8 cellular contexts compared by ENCODE assay signal in genomic region chr2:183037660-183038340, GRCh38. TPM values are rescaled to one million over a fixed set of nuclear protein-coding genes. Genes with fewer than 3 reads are reported as not detected.
DNase-seq lines count a peak whose midpoint lies in the region; ATAC-seq and TF ChIP-seq lines count a peak whose summit lies in the region.

No MANE protein-coding gene starts in this region.

- peak overlapping the region; percentile 80 for H3K9ac ChIP-seq in KMS-11

- H3K4me2 ChIP-seq in KMS-11 = peak overlapping the region; percentile 69

- H3K4me3 ChIP-seq in KMS-11 (IDR thresholded peaks at IDR 0.05; ENCODE audit: insufficient read depth, low read depth, low read length) = peak overlapping the region; percentile 38
- H3K4me3 ChIP-seq in esophagus squamous epithelium = peak overlapping the region; percentile 63 to 93 (median 80)

- H3K4me1 ChIP-seq in KMS-11 (ENCODE audit: low read depth, poor library complexity, severe bottlenecking) (peaks cover 26% of the 10 kb centered on the region), esophagus squamous epithelium (peaks cover 5 to 50% (median 20%) of the 10 kb centered on the region in 3 donors)

- H3K27me3 Mint-ChIP-seq in natural killer cell treated with Interleukin-12 subunit alpha and Interleukin-12 subunit beta and Interleukin-15 and Interleukin-18, amount 100 ng/mL, for 72 hours = peaks cover 36 to 62% of the 10 kb centered on the region in 2 donors

- no peak overlapping the region for H3K27ac Mint-ChIP-seq in natural killer cell treated with Interleukin-12 subunit alpha and Interleukin-12 subunit beta and Interleukin-15 and Interleukin-18, amount 100 ng/mL, for 72 hours

- no peaks in the 10 kb centered on the region for H3K36me3 Mint-ChIP-seq in natural killer cell treated with Interleukin-12 subunit alpha and Interleukin-12 subunit beta and Interleukin-15 and Interleukin-18, amount 100 ng/mL, for 72 hours

- peak; percentile 51 for ATAC-seq in GM21723 (IDR thresholded peaks at IDR 0.05; ENCODE audit: unreplicated experiment)
- peak; percentile 72 to 78 for ATAC-seq in natural killer cell treated with Interleukin-12 subunit alpha and Interleukin-12 subunit beta and Interleukin-15 and Interleukin-18, amount 100 ng/mL, for 72 hours

- TF ChIP-seq CTCF in KMS-11 (conservative IDR thresholded peaks at IDR 0.05; ENCODE audit: low read depth, low read length) = no peak
- TF ChIP-seq CTCF in esophagus squamous epithelium (IDR thresholded peaks at IDR 0.05) = no peak

- H3K27ac ChIP-seq in KMS-11 (peak overlapping the region; percentile 49; the same call in 1 of the 2 replicates), esophagus squamous epithelium (peak overlapping the region; percentile 97 to 99 (median 98)), temporal lobe (ENCODE audit: low read depth, low read length) (peak overlapping the region; percentile 80)

- H3K36me3 ChIP-seq in KMS-11 (ENCODE audit: insufficient read depth) (no peaks in the 10 kb centered on the region), esophagus squamous epithelium (no peaks in the 10 kb centered on the region)

- H3K4me3 Mint-ChIP-seq in natural killer cell treated with Interleukin-12 subunit alpha and Interleukin-12 subunit beta and Interleukin-15 and Interleukin-18, amount 100 ng/mL, for 72 hours = peak overlapping the region; percentile 76

- intact Hi-C loops in esophagus squamous epithelium (cut with DNase I) = no loop called here

- no peaks in the 10 kb centered on the region for H3K9me3 ChIP-seq in esophagus squamous epithelium

- H4K20me1 ChIP-seq in KMS-11 (ENCODE audit: insufficient read depth) = peaks cover 15% of the 10 kb centered on the region; the same call in 1 of the 2 replicates

- H3K79me2 ChIP-seq in KMS-11 (ENCODE audit: insufficient read depth, low read depth) = peaks cover 9% of the 10 kb centered on the region; the same call in 1 of the 2 replicates

- peaks cover 29% of the 10 kb centered on the region for H3K27me3 ChIP-seq in KMS-11 (ENCODE audit: insufficient read depth, low read depth)
- no peaks in the 10 kb centered on the region for H3K27me3 ChIP-seq in esophagus squamous epithelium

- no peaks in the 10 kb centered on the region for H3K9me3 Mint-ChIP-seq in natural killer cell treated with Interleukin-12 subunit alpha and Interleukin-12 subunit beta and Interleukin-15 and Interleukin-18, amount 100 ng/mL, for 72 hours

- peak in 1 of 4 donors; percentile 59 for TF ChIP-seq POLR2A in esophagus squamous epithelium (IDR thresholded peaks at IDR 0.05)

- peak; percentile 77 for DNase-seq in DMS 273 (lab: John Stamatoyannopoulos, UW; ENCODE audit: unreplicated experiment)
- no peak for DNase-seq in DMS 273 treated with DMSO at 0.1 percent for 48 hours (lab: John Stamatoyannopoulos, UW)
- peak; percentile 72 for DNase-seq in activated CD8-positive, alpha-beta memory T cell treated with anti-CD3 and anti-CD28 coated beads, Interleukin-2, amount 50 U/mL, for 48 hours
- DNase-seq in esophagus squamous epithelium (lab: John Stamatoyannopoulos, UW) = no peak
- no peak for DNase-seq in natural killer cell treated with Interleukin-12 subunit alpha and Interleukin-12 subunit beta and Interleukin-15 and Interleukin-18, amount 100 ng/mL, for 72 hours (ENCODE audit: low spot score)

- peak overlapping the region; percentile 82 for H2AFZ ChIP-seq in KMS-11 (ENCODE audit: low read depth)

- H3K4me1 Mint-ChIP-seq in natural killer cell treated with Interleukin-12 subunit alpha and Interleukin-12 subunit beta and Interleukin-15 and Interleukin-18, amount 100 ng/mL, for 72 hours (ENCODE audit: low read depth in 2 of 2) = peaks cover 17 to 25% of the 10 kb centered on the region in 2 donors

- WGBS in esophagus squamous epithelium, 2 donors = 1% methylated on average over 15 of the region's 89 CpGs; no CpG with 5 or more reads in 1 of the 2 donors

RNA-seq across cellular contexts. Expression of gene NCKAP1, which starts 0.5 kb away (rescaled TPM):
- total RNA-seq in esophagus squamous epithelium (100 to 1,000 TPM in 2 of 4 donors, 10 to 100 TPM in 2; 85.9 to 163 (median 117) TPM), temporal lobe (163 TPM)
- 1 to 10 TPM; 3.1 to 9.2 TPM for total RNA-seq in natural killer cell treated with Interleukin-12 subunit alpha and Interleukin-12 subunit beta and Interleukin-15 and Interleukin-18, amount 100 ng/mL, for 72 hours

RNA-seq across cellular contexts. Expression of gene DUSP19, which starts 40.7 kb away (rescaled TPM):
- total RNA-seq in esophagus squamous epithelium (1 to 10 TPM in 2 of 4 donors, under 1 TPM in 2; 0.27 to 1.5 (median 0.86) TPM), temporal lobe (9.8 TPM)
- 1 to 10 TPM; 1.4 to 1.5 TPM for total RNA-seq in natural killer cell treated with Interleukin-12 subunit alpha and Interleukin-12 subunit beta and Interleukin-15 and Interleukin-18, amount 100 ng/mL, for 72 hours

Comparison
In these comparisons a context has a peak if more than half of its experiments do, and no peak if none do; other contexts are left out.
1. DNase-seq: peak in DMS 273 (single experiment) and activated CD8-positive, alpha-beta memory T cell treated with anti-CD3 and anti-CD28 coated beads, Interleukin-2, amount 50 U/mL, for 48 hours (single experiment); none in DMS 273 treated with DMSO at 0.1 percent for 48 hours (single experiment), esophagus squamous epithelium (single experiment) and natural killer cell treated with Interleukin-12 subunit alpha and Interleukin-12 subunit beta and Interleukin-15 and Interleukin-18, amount 100 ng/mL, for 72 hours (single experiment).
2. RNA of gene NCKAP1, which starts 0.5 kb away (total RNA-seq): 163 TPM in temporal lobe (single experiment) and 85.9 to 163 TPM in esophagus squamous epithelium; 3.1 to 9.2 TPM in natural killer cell treated with Interleukin-12 subunit alpha and Interleukin-12 subunit beta and Interleukin-15 and Interleukin-18, amount 100 ng/mL, for 72 hours; every median in the first group is over 4 times any median in the second.
3. Peak in every context shown above with its lines, with median percentiles within 50 percentile points of each other: H3K27ac ChIP-seq.